Comparison of ENCODE assay signal across 2 cellular contexts in genomic region chr17:71301063-71301462, GRCh38.
TF ChIP-seq lines count a peak whose summit lies in the region.

No MANE protein-coding gene starts in this region.

TF ChIP-seq in HepG2, 621 proteins besides CTCF, POLR2A, EP300 and RAD21 (continued from another document and continues in another):
- no peak for TF ChIP-seq ZNF207 (IDR thresholded peaks at IDR 0.05; ENCODE audit: borderline replicate concordance)
- TF ChIP-seq TCF7L2 (IDR thresholded peaks at IDR 0.05; ENCODE audit: low read depth, low read length), result 0 out of 2 replicates have a peak, but pooled peaks have one; percentile 14
- no peak for TF ChIP-seq CEBPG (CRISPR knock-in tag; IDR thresholded peaks at IDR 0.05)
- TF ChIP-seq ZNF383 (CRISPR knock-in tag; IDR thresholded peaks at IDR 0.05; ENCODE audit: borderline replicate concordance), result no peak
- TF ChIP-seq ZBTB4 (CRISPR knock-in tag; IDR thresholded peaks at IDR 0.05; ENCODE audit: borderline replicate concordance), result no peak
- no peak for TF ChIP-seq ZNF296 (CRISPR knock-in tag; conservative IDR thresholded peaks at IDR 0.05)
- TF ChIP-seq ZMYM3 (CRISPR knock-in tag; IDR thresholded peaks at IDR 0.05), result no peak
- peak; percentile 18; the same call in 1 of the 2 replicates for TF ChIP-seq ZBTB40 (IDR thresholded peaks at IDR 0.05)
- TF ChIP-seq ZBTB40 (CRISPR knock-in tag; IDR thresholded peaks at IDR 0.05), result no peak
- TF ChIP-seq JARID2 (CRISPR knock-in tag; IDR thresholded peaks at IDR 0.05; ENCODE audit: insufficient replicate concordance), result no peak
- TF ChIP-seq NCOA2 (CRISPR knock-in tag; IDR thresholded peaks at IDR 0.05), result no peak
- no peak for TF ChIP-seq NR1H2 (CRISPR knock-in tag; IDR thresholded peaks at IDR 0.05; ENCODE audit: borderline replicate concordance, low read depth)

TF ChIP-seq in HEK293T, 16 proteins besides CTCF, POLR2A, EP300 and RAD21 (continued from another document):
- TF ChIP-seq BHLHE40 (IDR thresholded peaks at IDR 0.05; ENCODE audit: borderline replicate concordance) (no peak), FOXK2 (IDR thresholded peaks at IDR 0.05) (no peak)
